14 cellular contexts compared by ENCODE assay signal in genomic region chr11:17406818-17407149, GRCh38.
"Had no signal": no experiment of that assay in that cellular context is flagged by ENCODE, and none has a peak within 500 bp of the region (broad histone marks: within the 10 kb centered on the region; RNA-seq: fewer than 3 reads in every experiment).

No MANE protein-coding gene starts in this region.

- H3K4me3 Mint-ChIP-seq: activated naive CD8-positive, alpha-beta T cell treated with anti-CD3 and anti-CD28 coated beads for 36 hours; neural crest cell had no signal

- ATAC-seq: activated CD4-positive, CD25-positive, alpha-beta regulatory T cell treated with anti-CD3 and anti-CD28 coated beads, Interleukin-2, amount 50 U/mL, for 24 hours; gastroesophageal sphincter had no signal

- H3K4me3 ChIP-seq: gastroesophageal sphincter, pancreas had no signal

- H3K9me3 Mint-ChIP-seq: activated naive CD8-positive, alpha-beta T cell treated with anti-CD3 and anti-CD28 coated beads for 36 hours; neural crest cell had no signal

- H3K27me3 Mint-ChIP-seq: activated naive CD8-positive, alpha-beta T cell treated with anti-CD3 and anti-CD28 coated beads for 36 hours had no signal

- H3K9me3 ChIP-seq: gastroesophageal sphincter, pancreas had no signal

- DNase-seq: activated CD4-positive, alpha-beta T cell treated with anti-CD3 and anti-CD28 coated beads, Interleukin-2, amount 50 U/mL, for 48 hours; activated gamma-delta T cell treated with Interleukin-2 at 50 U/mL for 16 hours; activated naive CD8-positive, alpha-beta T cell treated with anti-CD3 and anti-CD28 coated beads for 36 hours; activated T-cell treated with anti-CD3 and anti-CD28 coated beads, Interleukin-2, amount 50 U/mL, for 48 hours; effector CD8-positive, alpha-beta T cell; stimulated activated CD4-positive, alpha-beta T cell treated with anti-CD3 and anti-CD28 coated beads, Interleukin-2, amount 100 ng/mL, for 24 hours; stimulated activated naive CD4-positive, alpha-beta T cell; T-helper 2 cell had no signal

- H3K36me3 Mint-ChIP-seq: activated naive CD8-positive, alpha-beta T cell treated with anti-CD3 and anti-CD28 coated beads for 36 hours had no signal

- H3K27me3 ChIP-seq: gastroesophageal sphincter, pancreas had no signal

- H3K27ac Mint-ChIP-seq: activated naive CD8-positive, alpha-beta T cell treated with anti-CD3 and anti-CD28 coated beads for 36 hours had no signal

- FAIRE-seq: colon, keratinocyte, pancreas had no signal

- H3K36me3 ChIP-seq: gastroesophageal sphincter, pancreas had no signal

- H3K4me1 Mint-ChIP-seq: activated naive CD8-positive, alpha-beta T cell treated with anti-CD3 and anti-CD28 coated beads for 36 hours had no signal
